ENCODE assay signal across 2 cellular contexts in genomic region chr14:55929136-55929535, GRCh38.
TF ChIP-seq lines count a peak whose summit lies in the region.

No MANE protein-coding gene starts in this region.

TF ChIP-seq in SK-N-SH, 30 proteins besides CTCF, POLR2A, EP300 and RAD21 (continued from another document):
- TF ChIP-seq POLR2AphosphoS5 (IDR thresholded peaks at IDR 0.05; ENCODE audit: low read depth, low read length) (no peak), TAF1 (IDR thresholded peaks at IDR 0.05; ENCODE audit: borderline replicate concordance, low read depth, low read length) (no peak), NRF1 (IDR thresholded peaks at IDR 0.05; ENCODE audit: low read depth, low read length) (no peak), FOSL2 (IDR thresholded peaks at IDR 0.05; ENCODE audit: borderline replicate concordance, low read depth) (no peak), REST (IDR thresholded peaks at IDR 0.05; ENCODE audit: low read depth, low read length) (no peak), MXI1 (IDR thresholded peaks at IDR 0.05; ENCODE audit: low read depth, low read length) (no peak), EZH2phosphoT487 (IDR thresholded peaks at IDR 0.05; ENCODE audit: borderline replicate concordance, low read depth) (no peak), PBX3 (IDR thresholded peaks at IDR 0.05) (no peak), JUND (IDR thresholded peaks at IDR 0.05) (no peak), GATA2 (CRISPR knock-in tag; IDR thresholded peaks at IDR 0.05) (no peak), NFIC (IDR thresholded peaks at IDR 0.05; ENCODE audit: borderline replicate concordance) (no peak), MEF2A (IDR thresholded peaks at IDR 0.05; ENCODE audit: borderline replicate concordance, low read depth) (no peak)

TF ChIP-seq in SK-N-SH treated with all-trans-retinoic acid at 6 μM for 48 hours, 23 proteins besides CTCF, POLR2A, EP300 and RAD21 (continued from another document):
- TF ChIP-seq GLIS3 (CRISPR knock-in tag; IDR thresholded peaks at IDR 0.05) (no peak), ZFP3 (CRISPR knock-in tag; IDR thresholded peaks at IDR 0.05) (no peak), TSHZ2 (CRISPR knock-in tag; IDR thresholded peaks at IDR 0.05) (no peak)
